ENCODE assay signal across 29 cellular contexts in the genomic region with DNA sequence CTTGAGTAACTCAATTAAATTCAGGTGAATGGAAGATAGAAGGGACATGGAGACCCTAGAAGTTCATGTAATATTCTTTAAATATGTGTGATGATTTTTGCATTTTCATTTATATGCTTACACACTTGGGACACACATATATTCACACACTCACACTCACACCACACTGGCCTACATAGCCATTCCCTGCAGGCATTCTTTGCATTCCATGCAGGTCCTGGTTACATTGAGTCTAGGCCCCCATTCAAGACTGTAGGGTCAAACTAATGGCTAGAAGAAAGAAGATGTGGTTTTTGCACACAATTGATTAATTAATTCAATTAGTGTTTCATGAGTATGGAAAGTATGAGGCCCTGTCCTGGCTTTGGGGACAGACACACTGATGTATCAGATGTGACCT.
"Had no signal": no experiment of that assay in that cellular context is flagged by ENCODE, and none has a peak within 500 bp of the region (broad histone marks: within the 10 kb centered on the region; RNA-seq: fewer than 3 reads in every experiment).

No MANE protein-coding gene starts in this region.

- H3K9me3 ChIP-seq: ascending aorta had no signal

- H3K27me3 ChIP-seq: ascending aorta, cardiac muscle cell had no signal

- DNase-seq: activated CD4-positive, alpha-beta memory T cell treated with anti-CD3 and anti-CD28 coated beads, Interleukin-2, amount 10 ng/mL, durations not matched to agents 7 days and 5 days; activated CD4-positive, alpha-beta T cell treated with anti-CD3 and anti-CD28 coated beads for 1 hour; activated CD4-positive, alpha-beta T cell treated with anti-CD3 and anti-CD28 coated beads for 36 hours; activated CD4-positive, alpha-beta T cell treated with anti-CD3 and anti-CD28 coated beads for 48 hours; activated CD4-positive, alpha-beta T cell treated with anti-CD3 and anti-CD28 coated beads, Interleukin-2, amount 10 ng/mL, durations not matched to agents 7 days and 5 days; activated CD4-positive, alpha-beta T cell treated with anti-CD3 and anti-CD28 coated beads, Interleukin-2, amount 50 U/mL, for 48 hours; activated CD4-positive, CD25-positive, alpha-beta regulatory T cell; activated CD8-positive, alpha-beta memory T cell treated with anti-CD3 and anti-CD28 coated beads for 24 hours; activated CD8-positive, alpha-beta memory T cell treated with anti-CD3 and anti-CD28 coated beads, Interleukin-2, amount 10 ng/mL, durations not matched to agents 7 days and 5 days; activated CD8-positive, alpha-beta memory T cell treated with anti-CD3 and anti-CD28 coated beads, Interleukin-2, amount 50 U/mL, for 48 hours; activated CD8-positive, alpha-beta T cell treated with anti-CD3 and anti-CD28 coated beads, Interleukin-2, amount 10 ng/mL, durations not matched to agents 7 days and 5 days; activated effector memory CD4-positive, alpha-beta T cell treated with Interleukin-2 at 50 U/mL for 16 hours; activated gamma-delta T cell; activated naive CD4-positive, alpha-beta T cell treated with anti-CD3 and anti-CD28 coated beads, Interleukin-2, amount 10 ng/mL, durations not matched to agents 7 days and 5 days; activated naive CD4-positive, alpha-beta T cell treated with Interleukin-2 at 50 U/mL for 16 hours; activated naive CD8-positive, alpha-beta T cell treated with anti-CD3 and anti-CD28 coated beads, Interleukin-2, amount 10 ng/mL, durations not matched to agents 7 days and 5 days; activated naive CD8-positive, alpha-beta T cell treated with anti-CD3 and anti-CD28 coated beads, Interleukin-2, amount 50 U/mL, for 24 hours; activated T-cell treated with anti-CD3 and anti-CD28 coated beads, Interleukin-2, amount 50 U/mL, for 24 hours; activated T-cell treated with anti-CD3 and anti-CD28 coated beads, Interleukin-2, amount 50 U/mL, for 48 hours; amygdala; anterior cingulate cortex; caudate nucleus; SW 1271; T-helper 9 cell had no signal

- FAIRE-seq: bronchial epithelial cell, TTC549 had no signal

- H3K36me3 ChIP-seq: ascending aorta, cardiac muscle cell had no signal

- H3K27ac ChIP-seq: ascending aorta, cardiac muscle cell, VCaP had no signal

- H3K4me3 ChIP-seq: ascending aorta, cardiac muscle cell had no signal
